9 cellular contexts compared by ENCODE assay signal in the genomic region with DNA sequence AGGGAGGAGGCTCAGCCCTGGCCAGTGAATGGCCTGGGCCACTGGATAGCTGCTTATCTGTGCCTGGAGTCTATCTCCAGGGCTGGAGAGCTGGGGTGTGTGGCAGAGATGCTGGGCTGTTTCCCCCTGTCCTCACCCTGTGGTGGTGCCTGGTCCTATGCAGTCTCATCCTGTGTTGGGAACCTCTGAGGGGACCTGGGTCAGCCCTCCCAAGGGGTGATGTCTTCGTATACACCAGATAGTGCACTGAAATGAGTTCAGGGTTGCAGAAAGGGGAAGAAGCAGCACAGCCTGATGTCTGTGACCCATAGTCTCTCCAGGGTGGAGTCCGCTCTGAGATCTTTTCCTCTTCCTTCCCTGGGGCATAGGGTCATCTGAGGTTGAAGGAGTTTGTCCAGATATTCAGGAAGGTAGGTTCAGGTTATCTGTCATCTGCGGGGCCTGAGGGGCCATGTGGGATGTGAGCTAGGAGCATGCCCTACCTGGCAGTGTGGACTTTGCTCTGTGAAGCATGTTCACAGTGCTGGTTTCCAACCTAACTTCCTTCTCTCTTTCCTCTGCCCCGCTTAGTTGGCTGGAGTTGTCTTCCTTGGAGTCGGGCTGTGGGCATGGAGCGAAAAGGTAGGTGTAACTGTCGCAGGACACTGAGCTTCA. TPM values are rescaled to one million over a fixed set of nuclear protein-coding genes. Genes with fewer than 3 reads are reported as not detected.
A peak's percentile ranks its signal among the peaks of the same experiment; 100 is the strongest.
DNase-seq lines count a peak whose midpoint lies in the region; ATAC-seq and TF ChIP-seq lines count a peak whose summit lies in the region.
"Had no signal": no experiment of that assay in that cellular context is flagged by ENCODE, and none has a peak within 500 bp of the region (broad histone marks: within the 10 kb centered on the region; RNA-seq: fewer than 3 reads in every experiment).

No MANE protein-coding gene starts in this region.

- H3K4me1 ChIP-seq in colonic mucosa (peaks cover 27% of the 10 kb centered on the region), mesendoderm (ENCODE audit: control insufficient read depth, low read depth, low read length) (peaks cover 15% of the 10 kb centered on the region)

- H2BK120ac ChIP-seq in mesendoderm (ENCODE audit: low read depth, low read length) = no peak overlapping the region

- no peak overlapping the region for H3K4ac ChIP-seq in mesendoderm (ENCODE audit: low read depth, low read length)

- H3K27me3 ChIP-seq in colonic mucosa = no peaks in the 10 kb centered on the region
- no peaks in the 10 kb centered on the region for H3K27me3 ChIP-seq in mesendoderm (ENCODE audit: insufficient read depth, low read length, poor library complexity)

- peak; percentile 52 for DNase-seq in NOMO-1 treated with DMSO at 0.1 percent for 48 hours (lab: John Stamatoyannopoulos, UW; ENCODE audit: unreplicated experiment)
- DNase-seq in colonic mucosa = peak; percentile 68
- peak; percentile 65 for DNase-seq in mesendoderm
- DNase-seq in NCI-H1417 (lab: John Stamatoyannopoulos, UW) = no peak
- no peak for DNase-seq in G401 (ENCODE audit: low spot score)
- DNase-seq: NCI-H1105 treated with DMSO at 0.1 percent for 48 hours had no signal

- H3K18ac ChIP-seq in mesendoderm (ENCODE audit: low read length) = no peak overlapping the region

- H3K9ac ChIP-seq in colonic mucosa (ENCODE audit: low read depth in 2 of 2, low read length in 2 of 2) = peak overlapping the region in 1 of 2 donors; percentile 73
- peak overlapping the region; percentile 12 for H3K9ac ChIP-seq in mesendoderm (ENCODE audit: low read length)

- TF ChIP-seq CTCF in 22Rv1 (IDR thresholded peaks at IDR 0.05) (no peak), colonic mucosa (IDR thresholded peaks at IDR 0.05) (no peak)

- H3K79me1 ChIP-seq in mesendoderm (ENCODE audit: low read length) = peaks cover 45% of the 10 kb centered on the region

- H3K23ac ChIP-seq in mesendoderm (ENCODE audit: low read length) = peak overlapping the region; percentile 6

- H2BK15ac ChIP-seq in mesendoderm (replicated peaks; ENCODE audit: low read depth) = no peak overlapping the region

- H3K56ac ChIP-seq in mesendoderm (ENCODE audit: low read length) = peak overlapping the region; percentile 78

- H3K4me3 ChIP-seq in colonic mucosa = no peak overlapping the region
- H3K4me3 ChIP-seq in mesendoderm (ENCODE audit: low read length) = no peak overlapping the region

- in situ Hi-C loops in G401 (cut with HindIII; ENCODE audit: low sequenced_read_pairs) = no loop called here

- no peak overlapping the region for H4K8ac ChIP-seq in mesendoderm (ENCODE audit: low read depth, low read length)

- peaks cover 22% of the 10 kb centered on the region for H3K79me2 ChIP-seq in mesendoderm (ENCODE audit: control insufficient read depth, insufficient read depth, low read length)

- H3K36me3 ChIP-seq in colonic mucosa (peaks cover 8% of the 10 kb centered on the region), mesendoderm (ENCODE audit: control insufficient read depth, insufficient read depth, low read length) (no peaks in the 10 kb centered on the region)

- ATAC-seq in GM19452 (IDR thresholded peaks at IDR 0.05; ENCODE audit: unreplicated experiment) = no peak
- ATAC-seq in HG03354 (IDR thresholded peaks at IDR 0.05; ENCODE audit: poor library complexity, severe bottlenecking, unreplicated experiment) = no peak

- intact Hi-C loops in colonic mucosa (cut with DNase I) = loop anchor here (2.0 kb wide), 1 partner anchor 119 kb away; no protein-coding TSS in a partner anchor

- WGBS in mesendoderm (ENCODE audit: extremely low coverage, insufficient coverage, low lambda C conversion rate) = no CpG with 5 or more reads among the region's 7 CpGs

- H3K27ac ChIP-seq in 22Rv1 (peak overlapping the region; percentile 45), colonic mucosa (peak overlapping the region; percentile 50), mesendoderm (ENCODE audit: low read depth, low read length) (no peak overlapping the region)

- H2AK5ac ChIP-seq in mesendoderm (ENCODE audit: low read length) = no peak overlapping the region

- no peak overlapping the region for H2BK5ac ChIP-seq in mesendoderm (ENCODE audit: low read length)

- H3K4me2 ChIP-seq in mesendoderm (ENCODE audit: low read length) = no peak overlapping the region

- H4K5ac ChIP-seq in mesendoderm (ENCODE audit: low read length) = no peak overlapping the region

- no peaks in the 10 kb centered on the region for H3K9me3 ChIP-seq in colonic mucosa

RNA-seq across cellular contexts. Expression of a gene that starts 33.4 kb away (rescaled TPM):
- total RNA-seq in colonic mucosa = not detected
- 0.06 TPM for polyA plus RNA-seq in mesendoderm (2013, experiment 1 of 2)
- 0.04 TPM for polyA plus RNA-seq in mesendoderm (2013, experiment 2 of 2)
- total RNA-seq in G401 (2014; rRNA removed; shearing (Covaris generic)) = not detected in 2 replicates

RNA-seq across cellular contexts. Expression of a gene that starts 50.2 kb away (rescaled TPM):
- total RNA-seq in colonic mucosa = 10 to 100 TPM; 83.5 to 91.7 TPM
- 32.4 TPM for polyA plus RNA-seq in mesendoderm (2013, experiment 1 of 2)
- 30.9 TPM for polyA plus RNA-seq in mesendoderm (2013, experiment 2 of 2)
- total RNA-seq in G401 (2014; rRNA removed; shearing (Covaris generic)) = 8.5 and 24.5 TPM in 2 replicates

Comparison
In these comparisons a context has a peak if more than half of its experiments do, and no peak if none do; other contexts are left out.
1. DNase-seq: peak in NOMO-1 treated with DMSO at 0.1 percent for 48 hours (single experiment), colonic mucosa (single experiment) and mesendoderm (single experiment); none in NCI-H1417 (0 of 3) and G401 (single experiment).